ENCODE assay signal across 17 cellular contexts in genomic region chr5:113846941-113847340, GRCh38.
DNase-seq lines count a peak whose midpoint lies in the region; ATAC-seq and TF ChIP-seq lines count a peak whose summit lies in the region.
"Had no signal": no experiment of that assay in that cellular context is flagged by ENCODE, and none has a peak within 500 bp of the region (broad histone marks: within the 10 kb centered on the region; RNA-seq: fewer than 3 reads in every experiment).

No MANE protein-coding gene starts in this region.

- H3K4me3 ChIP-seq in PC-3 (ENCODE audit: low read length) (no peak overlapping the region), upper lobe of right lung (no peak overlapping the region)

- no peak overlapping the region for H3K4me2 ChIP-seq in PC-3 (ENCODE audit: low read length)

- H3F3A ChIP-seq in PC-3 (ENCODE audit: low read length, unreplicated experiment): no peaks in the 10 kb centered on the region

- DNase-seq in SIG-M5 treated with dmso at 0.1 percent for 504 hours (lab: John Stamatoyannopoulos, UW; ENCODE audit: unreplicated experiment) (peak; percentile 18), SIG-M5 (lab: John Stamatoyannopoulos, UW) (no peak), PC-3 (peak; percentile 4), iPS-NIHi11 (ENCODE audit: low spot score) (peak; percentile 22), upper lobe of right lung (no peak), NCI-H1092 (lab: John Stamatoyannopoulos, UW) (no peak)
- no peak for DNase-seq in activated CD4-positive, alpha-beta memory T cell treated with anti-CD3 and anti-CD28 coated beads, Interleukin-2, amount 10 ng/mL, durations not matched to agents 7 days and 5 days
- DNase-seq: 8988T; BE2C; CD8-positive, alpha-beta T cell; GF-D8; MV-4-11; NCI-H1436 treated with DMSO at 0.1 percent for 48 hours; NCI-H526 treated with DMSO at 0.1 percent for 48 hours; NK-92 treated with Interleukin-12 subunit alpha and Interleukin-12 subunit beta, amount 100 ng/mL, for 24 hours; SHP77 treated with DMSO at 0.1 percent for 48 hours had no signal

- H3K36me3 ChIP-seq in PC-3 (ENCODE audit: low read depth, low read length): no peaks in the 10 kb centered on the region
- H3K36me3 ChIP-seq in upper lobe of right lung: no peaks in the 10 kb centered on the region
- H3K36me3 ChIP-seq: BE2C had no signal

- no peak overlapping the region for H2AFZ ChIP-seq in PC-3 (ENCODE audit: low read length)

- ATAC-seq in PC-3: no peak
- peak; percentile 16 for ATAC-seq in upper lobe of right lung
- ATAC-seq in GM18907 (IDR thresholded peaks at IDR 0.05; ENCODE audit: unreplicated experiment): no peak
- ATAC-seq: CD8-positive, alpha-beta T cell had no signal

- H3K9me3 Mint-ChIP-seq in activated CD4-positive, alpha-beta memory T cell treated with anti-CD3 and anti-CD28 coated beads, Interleukin-2, amount 10 ng/mL, durations not matched to agents 7 days and 5 days: peaks cover 2% of the 10 kb centered on the region

- H3K9me2 ChIP-seq in PC-3 (replicated peaks; ENCODE audit: low read length): no peaks in the 10 kb centered on the region

- no peaks in the 10 kb centered on the region for H3K9me3 ChIP-seq in PC-3 (ENCODE audit: low read length)
- no peaks in the 10 kb centered on the region for H3K9me3 ChIP-seq in upper lobe of right lung
- H3K9me3 ChIP-seq: BE2C had no signal

- TF ChIP-seq CTCF in PC-3 (conservative IDR thresholded peaks at IDR 0.05; ENCODE audit: low read depth, low read length): no peak
- TF ChIP-seq CTCF in upper lobe of right lung (IDR thresholded peaks at IDR 0.05): no peak

- no peaks in the 10 kb centered on the region for H3K79me2 ChIP-seq in PC-3 (ENCODE audit: low read length)

- H4K20me1 ChIP-seq in PC-3 (ENCODE audit: low read length): no peaks in the 10 kb centered on the region

- H3K4me1 ChIP-seq in PC-3 (ENCODE audit: insufficient read depth, low read length) (no peaks in the 10 kb centered on the region), upper lobe of right lung (no peaks in the 10 kb centered on the region)
- H3K4me1 ChIP-seq: BE2C had no signal

- intact Hi-C loops in PC-3 (cut with micrococcal nuclease) (no loop called here), upper lobe of right lung (cut with DNase I) (no loop called here)

- POLR2A ChIA-PET in PC-3 (lab: Charles Lee; ENCODE audit: unreplicated experiment): no interaction called here
- POLR2A ChIA-PET in activated CD4-positive, alpha-beta memory T cell treated with anti-CD3 and anti-CD28 coated beads, Interleukin-2, amount 10 ng/mL, durations not matched to agents 7 days and 5 days (lab: Charles Lee): no interaction called here

- no peaks in the 10 kb centered on the region for H3K27me3 Mint-ChIP-seq in activated CD4-positive, alpha-beta memory T cell treated with anti-CD3 and anti-CD28 coated beads, Interleukin-2, amount 10 ng/mL, durations not matched to agents 7 days and 5 days

- H3K9ac ChIP-seq in PC-3 (ENCODE audit: low read length): no peak overlapping the region

- H3K27me3 ChIP-seq in PC-3 (ENCODE audit: low read length) (no peaks in the 10 kb centered on the region), upper lobe of right lung (no peaks in the 10 kb centered on the region)
- H3K27me3 ChIP-seq: BE2C had no signal

- CTCF ChIA-PET in PC-3 (lab: Charles Lee): no interaction called here
- CTCF ChIA-PET in activated CD4-positive, alpha-beta memory T cell treated with anti-CD3 and anti-CD28 coated beads, Interleukin-2, amount 10 ng/mL, durations not matched to agents 7 days and 5 days (lab: Charles Lee): no interaction called here

- H3K27ac Mint-ChIP-seq in activated CD4-positive, alpha-beta memory T cell treated with anti-CD3 and anti-CD28 coated beads, Interleukin-2, amount 10 ng/mL, durations not matched to agents 7 days and 5 days: no peak overlapping the region
- H3K27ac Mint-ChIP-seq: CD8-positive, alpha-beta T cell had no signal

- H3K4me1 Mint-ChIP-seq in activated CD4-positive, alpha-beta memory T cell treated with anti-CD3 and anti-CD28 coated beads, Interleukin-2, amount 10 ng/mL, durations not matched to agents 7 days and 5 days: no peaks in the 10 kb centered on the region

- H3K27ac ChIP-seq in PC-3 (ENCODE audit: low read length) (no peak overlapping the region), upper lobe of right lung (no peak overlapping the region)

- H3K36me3 Mint-ChIP-seq in activated CD4-positive, alpha-beta memory T cell treated with anti-CD3 and anti-CD28 coated beads, Interleukin-2, amount 10 ng/mL, durations not matched to agents 7 days and 5 days (ENCODE audit: low read depth): no peaks in the 10 kb centered on the region
- H3K36me3 Mint-ChIP-seq: CD8-positive, alpha-beta T cell had no signal

- no TSS peak for BruUV-seq in PC-3 (replicated peaks; lab: Mats Ljungman, UMichigan)

- H3K4me3 Mint-ChIP-seq in activated CD4-positive, alpha-beta memory T cell treated with anti-CD3 and anti-CD28 coated beads, Interleukin-2, amount 10 ng/mL, durations not matched to agents 7 days and 5 days: no peak overlapping the region
- H3K4me3 Mint-ChIP-seq: CD8-positive, alpha-beta T cell had no signal

Comparison
In these comparisons a context has a peak if more than half of its experiments do, and no peak if none do; other contexts are left out.
1. DNase-seq: peak in SIG-M5 treated with dmso at 0.1 percent for 504 hours (single experiment), PC-3 (single experiment) and iPS-NIHi11 (single experiment); none in SIG-M5 (single experiment), upper lobe of right lung (single experiment), NCI-H1092 (single experiment) and activated CD4-positive, alpha-beta memory T cell treated with anti-CD3 and anti-CD28 coated beads, Interleukin-2, amount 10 ng/mL, durations not matched to agents 7 days and 5 days (single experiment).